ENCODE assay signal across 13 cellular contexts in genomic region chrX:46792826-46793195, GRCh38. TPM values are rescaled to one million over a fixed set of nuclear protein-coding genes. Genes with fewer than 3 reads are reported as not detected.
A peak's percentile ranks its signal among the peaks of the same experiment; 100 is the strongest.
DNase-seq lines count a peak whose midpoint lies in the region; ATAC-seq, FAIRE-seq and TF ChIP-seq lines count a peak whose summit lies in the region.
"Had no signal": no experiment of that assay in that cellular context is flagged by ENCODE, and none has a peak within 500 bp of the region (broad histone marks: within the 10 kb centered on the region; RNA-seq: fewer than 3 reads in every experiment).

No MANE protein-coding gene starts in this region.

- ATAC-seq in PC-3 (no peak), HG03039 (IDR thresholded peaks at IDR 0.05; ENCODE audit: unreplicated experiment) (no peak)
- ATAC-seq in stimulated activated memory B cell treated with anti-CD40 and anti-IgM and Interleukin-4, amounts not matched to agents 10 μg/mL and 1 μg/mL and 100 μg/mL, for 72 hours: no peak
- ATAC-seq: T-helper 17 cell had no signal

- H3K79me2 ChIP-seq in PC-3 (ENCODE audit: low read length): no peaks in the 10 kb centered on the region

- DNase-seq in activated T-cell treated with anti-CD3 and anti-CD28 coated beads, Interleukin-2, amount 50 U/mL, for 24 hours: no peak
- DNase-seq in activated T-cell treated with anti-CD3 and anti-CD28 coated beads for 4 hours: no peak
- DNase-seq in PC-3: no peak
- no peak for DNase-seq in NAMALWA (ENCODE audit: low spot score)
- DNase-seq in GM12892 (ENCODE audit: insufficient read length): no peak
- DNase-seq: NCI-H1694 treated with DMSO at 0.1 percent for 48 hours, T-helper 17 cell had no signal

- H3K36me3 ChIP-seq in PC-3 (ENCODE audit: low read depth, low read length) (no peaks in the 10 kb centered on the region), duodenal mucosa (ENCODE audit: control insufficient read depth in 1 of 2, insufficient read depth in 2 of 2, low read length in 2 of 2) (no peaks in the 10 kb centered on the region)
- H3K36me3 ChIP-seq: vagina had no signal

- H4K20me1 ChIP-seq in PC-3 (ENCODE audit: low read length): no peaks in the 10 kb centered on the region

- POLR2A ChIA-PET in PC-3 (lab: Charles Lee; ENCODE audit: unreplicated experiment): no interaction called here

- H3K27ac ChIP-seq in PC-3 (ENCODE audit: low read length) (peak overlapping the region; percentile 100), duodenal mucosa (ENCODE audit: low read depth, low read length) (peak overlapping the region; percentile 10)
- H3K27ac ChIP-seq: vagina had no signal

- peak overlapping the region; percentile 66 for H3K27ac Mint-ChIP-seq in activated T-cell treated with anti-CD3 and anti-CD28 coated beads, Interleukin-2, amount 50 U/mL, for 24 hours
- peak overlapping the region; percentile 64 for H3K27ac Mint-ChIP-seq in stimulated activated memory B cell treated with anti-CD40 and anti-IgM and Interleukin-4, amounts not matched to agents 10 μg/mL and 1 μg/mL and 100 μg/mL, for 72 hours
- H3K27ac Mint-ChIP-seq: T-helper 17 cell had no signal

- peaks cover 8% of the 10 kb centered on the region for H3F3A ChIP-seq in PC-3 (ENCODE audit: low read length, unreplicated experiment)

- BruUV-seq in PC-3 (replicated peaks; lab: Mats Ljungman, UMichigan): TSS peak; percentile 82

- H3K4me1 Mint-ChIP-seq in activated T-cell treated with anti-CD3 and anti-CD28 coated beads, Interleukin-2, amount 50 U/mL, for 24 hours (ENCODE audit: low read depth): peaks cover 22% of the 10 kb centered on the region
- H3K4me1 Mint-ChIP-seq in stimulated activated memory B cell treated with anti-CD40 and anti-IgM and Interleukin-4, amounts not matched to agents 10 μg/mL and 1 μg/mL and 100 μg/mL, for 72 hours: peaks cover 11% of the 10 kb centered on the region
- H3K4me1 Mint-ChIP-seq: T-helper 17 cell had no signal

- no peak for TF ChIP-seq POLR2A in GM12892 (IDR thresholded peaks at IDR 0.05; ENCODE audit: low read depth, low read length)

- FAIRE-seq in GM12892 (lab: Jason Lieb, UNC): no peak
- FAIRE-seq: bronchial epithelial cell had no signal

- H3K27me3 Mint-ChIP-seq in activated T-cell treated with anti-CD3 and anti-CD28 coated beads, Interleukin-2, amount 50 U/mL, for 24 hours: peaks cover 20% of the 10 kb centered on the region
- no peaks in the 10 kb centered on the region for H3K27me3 Mint-ChIP-seq in stimulated activated memory B cell treated with anti-CD40 and anti-IgM and Interleukin-4, amounts not matched to agents 10 μg/mL and 1 μg/mL and 100 μg/mL, for 72 hours
- H3K27me3 Mint-ChIP-seq: T-helper 17 cell had no signal

- H3K9ac ChIP-seq in PC-3 (ENCODE audit: low read length) (peak overlapping the region; percentile 96), duodenal mucosa (ENCODE audit: low read depth in 1 of 2, low read length in 2 of 2) (no peak overlapping the region)

- no peaks in the 10 kb centered on the region for H3K9me3 ChIP-seq in PC-3 (ENCODE audit: low read length)
- H3K9me3 ChIP-seq in duodenal mucosa (ENCODE audit: control insufficient read depth in 1 of 2, low read length in 2 of 2): no peaks in the 10 kb centered on the region
- H3K9me3 ChIP-seq: vagina had no signal

- TF ChIP-seq CTCF in PC-3 (conservative IDR thresholded peaks at IDR 0.05; ENCODE audit: low read depth, low read length): no peak

- no peak overlapping the region for H2AFZ ChIP-seq in PC-3 (ENCODE audit: low read length)

- H3K4me3 Mint-ChIP-seq in activated T-cell treated with anti-CD3 and anti-CD28 coated beads, Interleukin-2, amount 50 U/mL, for 24 hours: no peak overlapping the region
- no peak overlapping the region for H3K4me3 Mint-ChIP-seq in stimulated activated memory B cell treated with anti-CD40 and anti-IgM and Interleukin-4, amounts not matched to agents 10 μg/mL and 1 μg/mL and 100 μg/mL, for 72 hours
- H3K4me3 Mint-ChIP-seq: nephron, T-helper 17 cell had no signal

- H3K9me3 Mint-ChIP-seq in activated T-cell treated with anti-CD3 and anti-CD28 coated beads, Interleukin-2, amount 50 U/mL, for 24 hours: no peaks in the 10 kb centered on the region
- H3K9me3 Mint-ChIP-seq in stimulated activated memory B cell treated with anti-CD40 and anti-IgM and Interleukin-4, amounts not matched to agents 10 μg/mL and 1 μg/mL and 100 μg/mL, for 72 hours: no peaks in the 10 kb centered on the region

- H3K9me2 ChIP-seq in PC-3 (replicated peaks; ENCODE audit: low read length): no peaks in the 10 kb centered on the region

- H3K4me1 ChIP-seq in PC-3 (ENCODE audit: insufficient read depth, low read length): peaks cover 43% of the 10 kb centered on the region
- H3K4me1 ChIP-seq in duodenal mucosa (ENCODE audit: control insufficient read depth in 1 of 2, insufficient read depth in 2 of 2, low read length in 2 of 2): peaks cover 8 to 19% of the 10 kb centered on the region in 2 donors
- H3K4me1 ChIP-seq: vagina had no signal

- H3K27me3 ChIP-seq in PC-3 (ENCODE audit: low read length) (no peaks in the 10 kb centered on the region), duodenal mucosa (ENCODE audit: control insufficient read depth in 1 of 2, insufficient read depth in 2 of 2, low read length in 2 of 2) (no peaks in the 10 kb centered on the region)
- H3K27me3 ChIP-seq: vagina had no signal

- intact Hi-C loops in PC-3 (cut with micrococcal nuclease): loop anchor here (1.0 kb wide), 2 partner anchors 23 to 34 kb away; partner anchors contain the start of gene SLC9A7

- H3K4me3 ChIP-seq in PC-3 (ENCODE audit: low read length) (peak overlapping the region; percentile 55), duodenal mucosa (ENCODE audit: low read depth in 1 of 2, low read length in 2 of 2) (no peak overlapping the region)
- H3K4me3 ChIP-seq: vagina had no signal

- peak overlapping the region; percentile 83 for H3K4me2 ChIP-seq in PC-3 (ENCODE audit: low read length)

- H3K36me3 Mint-ChIP-seq in activated T-cell treated with anti-CD3 and anti-CD28 coated beads, Interleukin-2, amount 50 U/mL, for 24 hours (ENCODE audit: low read depth): no peaks in the 10 kb centered on the region
- H3K36me3 Mint-ChIP-seq in stimulated activated memory B cell treated with anti-CD40 and anti-IgM and Interleukin-4, amounts not matched to agents 10 μg/mL and 1 μg/mL and 100 μg/mL, for 72 hours: no peaks in the 10 kb centered on the region

- CTCF ChIA-PET in PC-3 (lab: Charles Lee): interaction anchor here (0.6 kb wide), 1 partner anchor 34 kb away, joined by 6 read pairs; the partner anchor contains the start of gene SLC9A7

RNA-seq across cellular contexts. Expression of gene SLC9A7, which starts 33.9 kb away (rescaled TPM):
- total RNA-seq in PC-3 (2014; rRNA removed): 73.7 and 74.3 TPM in 2 replicates
- 23.1 TPM for polyA plus RNA-seq in GM12892 (2012; ENCODE audit: missing spikeins)

RNA-seq across cellular contexts. Expression of gene RP2, which starts 44.0 kb away (rescaled TPM):
- 11.0 and 12.4 TPM in 2 replicates for total RNA-seq in PC-3 (2014; rRNA removed)
- 5.3 TPM for polyA plus RNA-seq in GM12892 (2012; ENCODE audit: missing spikeins)
